ENCODE assay signal across 26 cellular contexts in genomic region chr19:1866693-1867358, GRCh38. TPM values are rescaled to one million over a fixed set of nuclear protein-coding genes. Genes with fewer than 3 reads are reported as not detected.
DNase-seq lines count a peak whose midpoint lies in the region; ATAC-seq, FAIRE-seq and TF ChIP-seq lines count a peak whose summit lies in the region.
"Had no signal": no experiment of that assay in that cellular context is flagged by ENCODE, and none has a peak within 500 bp of the region (broad histone marks: within the 10 kb centered on the region; RNA-seq: fewer than 3 reads in every experiment).

No MANE protein-coding gene starts in this region.

- no peaks in the 10 kb centered on the region for H3K9me3 ChIP-seq in CD4-positive, CD25-positive, alpha-beta regulatory T cell (ENCODE audit: control insufficient read depth in 2 of 2, low read length in 2 of 2)
- H3K9me3 ChIP-seq in kidney (ENCODE audit: control insufficient read depth in 1 of 2, low read length in 2 of 2) (no peaks in the 10 kb centered on the region), osteoblast (ENCODE audit: low read depth, low read length) (no peaks in the 10 kb centered on the region)
- H3K9me3 ChIP-seq: body of pancreas, ovary, spleen, upper lobe of right lung had no signal

- no peaks in the 10 kb centered on the region for H3K9me3 Mint-ChIP-seq in CD4-positive, CD25-positive, alpha-beta regulatory T cell
- H3K9me3 Mint-ChIP-seq in GM23338: no peaks in the 10 kb centered on the region
- H3K9me3 Mint-ChIP-seq: CD8-positive, alpha-beta memory T cell; naive B cell had no signal

- no peaks in the 10 kb centered on the region; the same call in 1 of the 2 replicates for H4K20me1 ChIP-seq in GM23338 (replicated peaks; ENCODE audit: insufficient read depth)
- peaks cover 6% of the 10 kb centered on the region for H4K20me1 ChIP-seq in osteoblast (ENCODE audit: insufficient read depth, low read length)

- no peak for DNase-seq in CD4-positive, CD25-positive, alpha-beta regulatory T cell
- DNase-seq in GM23338 (ENCODE audit: low spot score): no peak
- peak; percentile 72 for DNase-seq in kidney
- peak; percentile 39 for DNase-seq in osteoblast (ENCODE audit: insufficient read length, low spot score, missing footprints)
- DNase-seq in NCI-H2227 treated with DMSO at 0.1 percent for 48 hours (lab: John Stamatoyannopoulos, UW): no peak
- no peak for DNase-seq in NCI-H1048 (lab: John Stamatoyannopoulos, UW)
- DNase-seq: activated CD4-positive, alpha-beta T cell treated with anti-CD3 and anti-CD28 coated beads, Interleukin-2, amount 50 U/mL, for 48 hours; activated gamma-delta T cell; CD8-positive, alpha-beta memory T cell; cerebellar nuclear complex; DMS153; dorsolateral prefrontal cortex; hypothalamus; naive B cell; NCI-H1694; NCI-H524; ovary; PC-3; upper lobe of right lung; WERI-Rb-1 had no signal

- no peak for FAIRE-seq in kidney (lab: Jason Lieb, UNC)
- FAIRE-seq: H54 had no signal

- TF ChIP-seq CTCF in GM23338 (conservative IDR thresholded peaks at IDR 0.05; ENCODE audit: low read depth in 2 of 2) (no peak), kidney (IDR thresholded peaks at IDR 0.05; ENCODE audit: borderline replicate concordance, extremely low read depth, insufficient read depth) (no peak), osteoblast (IDR thresholded peaks at IDR 0.05; ENCODE audit: extremely low read depth, low read depth, low read length) (no peak)

- no peaks in the 10 kb centered on the region for H3K27me3 Mint-ChIP-seq in CD4-positive, CD25-positive, alpha-beta regulatory T cell
- peaks cover 16% of the 10 kb centered on the region for H3K27me3 Mint-ChIP-seq in GM23338 (ENCODE audit: insufficient read depth, low read depth, poor library complexity)
- H3K27me3 Mint-ChIP-seq: naive B cell had no signal

- H3K9me2 ChIP-seq in GM23338 (ENCODE audit: insufficient read depth): no peaks in the 10 kb centered on the region

- intact Hi-C loops in kidney (cut with DNase I): no loop called here

- no peak overlapping the region for H3K9ac ChIP-seq in kidney (ENCODE audit: low read length in 2 of 2)

- no peak overlapping the region for H2AFZ ChIP-seq in GM23338
- H2AFZ ChIP-seq in osteoblast (ENCODE audit: low read length): no peak overlapping the region

- no peaks in the 10 kb centered on the region for H3K36me3 Mint-ChIP-seq in CD4-positive, CD25-positive, alpha-beta regulatory T cell
- no peaks in the 10 kb centered on the region; the same call in 2 of the 3 replicates for H3K36me3 Mint-ChIP-seq in GM23338 (ENCODE audit: low read depth)
- H3K36me3 Mint-ChIP-seq: naive B cell had no signal

- ATAC-seq in CD4-positive, CD25-positive, alpha-beta regulatory T cell (ENCODE audit: low read depth in 2 of 2): no peak
- ATAC-seq in GM23338 (no peak), HG03159 (IDR thresholded peaks at IDR 0.05; ENCODE audit: unreplicated experiment) (no peak)
- ATAC-seq: body of pancreas, left lobe of liver, PC-3, Right ventricle myocardium inferior, upper lobe of right lung had no signal

- H3K27me3 ChIP-seq in CD4-positive, CD25-positive, alpha-beta regulatory T cell (ENCODE audit: control insufficient read depth, insufficient read depth, low read length): no peaks in the 10 kb centered on the region
- H3K27me3 ChIP-seq in GM23338 (ENCODE audit: insufficient read depth): peaks cover 6% of the 10 kb centered on the region
- H3K27me3 ChIP-seq in osteoblast (ENCODE audit: insufficient read depth, low read length): no peaks in the 10 kb centered on the region
- H3K27me3 ChIP-seq: body of pancreas, dorsolateral prefrontal cortex, ovary, spleen, upper lobe of right lung had no signal

- peaks cover 0 to 26% (median 9%) of the 10 kb centered on the region in 4 donors for H3K4me1 Mint-ChIP-seq in CD4-positive, CD25-positive, alpha-beta regulatory T cell
- peaks cover 5% of the 10 kb centered on the region; the same call in 1 of the 3 replicates for H3K4me1 Mint-ChIP-seq in GM23338

- 0 out of 2 replicates have a peak, but pooled peaks cover 6% of the 10 kb centered on the region for H3F3A ChIP-seq in GM23338 (replicated peaks; ENCODE audit: low read depth)

- no peaks in the 10 kb centered on the region for H3K36me3 ChIP-seq in CD4-positive, CD25-positive, alpha-beta regulatory T cell (ENCODE audit: control insufficient read depth, insufficient read depth, low read length)
- H3K36me3 ChIP-seq in GM23338 (ENCODE audit: insufficient read depth) (no peaks in the 10 kb centered on the region), kidney (ENCODE audit: control insufficient read depth in 1 of 2, insufficient read depth in 2 of 2, low read length in 2 of 2) (no peaks in the 10 kb centered on the region), osteoblast (ENCODE audit: insufficient read depth, low read length) (peaks cover 5% of the 10 kb centered on the region)
- H3K36me3 ChIP-seq: ovary, WERI-Rb-1 had no signal

- H3K27ac Mint-ChIP-seq in CD4-positive, CD25-positive, alpha-beta regulatory T cell: peak overlapping the region in 2 of 3 donors; percentile 7 to 73
- no peak overlapping the region for H3K27ac Mint-ChIP-seq in GM23338

- H3K27ac ChIP-seq in CD4-positive, CD25-positive, alpha-beta regulatory T cell (ENCODE audit: insufficient read depth, low read length, poor library complexity, severe bottlenecking): no peak overlapping the region
- H3K27ac ChIP-seq in GM23338 (ENCODE audit: low read depth) (no peak overlapping the region), kidney (ENCODE audit: low read depth in 2 of 2, low read length in 2 of 2) (no peak overlapping the region), osteoblast (ENCODE audit: low read depth, low read length) (no peak overlapping the region)
- H3K27ac ChIP-seq: body of pancreas, ovary, upper lobe of right lung had no signal

- H3K4me3 Mint-ChIP-seq in CD4-positive, CD25-positive, alpha-beta regulatory T cell: peak overlapping the region in 2 of 4 donors; percentile 56 to 86
- H3K4me3 Mint-ChIP-seq in GM23338: no peak overlapping the region

- H3K4me2 ChIP-seq in GM23338 (no peak overlapping the region), osteoblast (ENCODE audit: insufficient read depth, low read length) (no peak overlapping the region)

- peaks cover 19% of the 10 kb centered on the region for H3K4me1 ChIP-seq in CD4-positive, CD25-positive, alpha-beta regulatory T cell (ENCODE audit: control insufficient read depth, insufficient read depth, low read length, poor library complexity, severe bottlenecking)
- H3K4me1 ChIP-seq in GM23338 (ENCODE audit: insufficient read depth) (peaks cover 6% of the 10 kb centered on the region), kidney (ENCODE audit: control insufficient read depth in 1 of 2, insufficient read depth in 1 of 2, low read depth in 1 of 2, low read length in 2 of 2) (peaks cover 0 to 5% of the 10 kb centered on the region in 2 donors), osteoblast (ENCODE audit: insufficient read depth, low read length) (peaks cover 3% of the 10 kb centered on the region)

- H3K79me2 ChIP-seq in GM23338 (replicated peaks; ENCODE audit: insufficient read depth) (peaks cover 8% of the 10 kb centered on the region), osteoblast (ENCODE audit: insufficient read depth, low read length) (peaks cover 34% of the 10 kb centered on the region)

- H3K4me3 ChIP-seq in CD4-positive, CD25-positive, alpha-beta regulatory T cell (ENCODE audit: low read depth, low read length): no peak overlapping the region
- H3K4me3 ChIP-seq in GM23338 (no peak overlapping the region), kidney (ENCODE audit: low read length in 2 of 2) (no peak overlapping the region), osteoblast (ENCODE audit: insufficient read depth, low read length) (no peak overlapping the region)
- H3K4me3 ChIP-seq: body of pancreas, dorsolateral prefrontal cortex, ovary, spleen, upper lobe of right lung had no signal

TF ChIP-seq in GM23338, 12 proteins besides CTCF, POLR2A, EP300 and RAD21:
- TF ChIP-seq EZH2phosphoT487 (IDR thresholded peaks at IDR 0.05; ENCODE audit: unreplicated experiment): no peak
- TF ChIP-seq POLR2AphosphoS5 (IDR thresholded peaks at IDR 0.05; ENCODE audit: low read depth): 0 out of 2 replicates have a peak, but pooled peaks have one; percentile 13

RNA-seq across cellular contexts. Expression of gene KLF16, which starts 3.4 kb away (rescaled TPM):
- 40.6 TPM for total RNA-seq in CD4-positive, CD25-positive, alpha-beta regulatory T cell
- polyA plus RNA-seq in CD4-positive, CD25-positive, alpha-beta regulatory T cell: under 1 TPM; 0.28 to 0.86 (median 0.59) TPM
- total RNA-seq in GM23338 (2014; rRNA removed; shearing (Covaris generic)): 20.2 and 22.0 TPM in 2 replicates
- 8.9 and 12.3 TPM in 2 replicates for polyA plus RNA-seq in GM23338 (2016; fragmentation: Nextera tagmentation; extraction: Ambion mirVana)
- total RNA-seq in kidney: 22.2 TPM
- polyA plus RNA-seq in kidney (ENCODE audit: insufficient read depth, low read depth, low replicate concordance): 10.4 TPM
- total RNA-seq in osteoblast: 6.9 and 11.5 TPM in 2 replicates

RNA-seq across cellular contexts. Expression of gene ABHD17A, which starts 18.5 kb away (rescaled TPM):
- total RNA-seq in CD4-positive, CD25-positive, alpha-beta regulatory T cell: 148 TPM
- polyA plus RNA-seq in CD4-positive, CD25-positive, alpha-beta regulatory T cell: 100 to 1,000 TPM; 139 to 202 (median 159) TPM
- 68.8 and 99.9 TPM in 2 replicates for total RNA-seq in GM23338 (2014; rRNA removed; shearing (Covaris generic))
- 34.2 and 37.1 TPM in 2 replicates for polyA plus RNA-seq in GM23338 (2016; fragmentation: Nextera tagmentation; extraction: Ambion mirVana)
- 63.8 TPM for total RNA-seq in kidney
- 65.1 TPM for polyA plus RNA-seq in kidney (ENCODE audit: insufficient read depth, low read depth, low replicate concordance)
- 49.5 and 52.5 TPM in 2 replicates for total RNA-seq in osteoblast

RNA-seq across cellular contexts. Expression of gene REXO1, which starts 18.5 kb away (rescaled TPM):
- 103 TPM for total RNA-seq in CD4-positive, CD25-positive, alpha-beta regulatory T cell
- 1 to 10 TPM; 2.5 to 5.5 (median 3.6) TPM for polyA plus RNA-seq in CD4-positive, CD25-positive, alpha-beta regulatory T cell
- 28.4 and 90.1 TPM in 2 replicates for total RNA-seq in GM23338 (2014; rRNA removed; shearing (Covaris generic))
- 20.2 and 23.5 TPM in 2 replicates for polyA plus RNA-seq in GM23338 (2016; fragmentation: Nextera tagmentation; extraction: Ambion mirVana)
- 36.8 TPM for total RNA-seq in kidney
- polyA plus RNA-seq in kidney (ENCODE audit: insufficient read depth, low read depth, low replicate concordance): 12.1 TPM
- 8.5 and 9.4 TPM in 2 replicates for total RNA-seq in osteoblast

RNA-seq across cellular contexts. Expression of gene ADAT3, which starts 38.4 kb away (rescaled TPM):
- 6.9 TPM for total RNA-seq in CD4-positive, CD25-positive, alpha-beta regulatory T cell
- polyA plus RNA-seq in CD4-positive, CD25-positive, alpha-beta regulatory T cell: 1 to 10 TPM; 4.4 to 8.8 (median 6.0) TPM
- 10.6 and 12.4 TPM in 2 replicates for total RNA-seq in GM23338 (2014; rRNA removed; shearing (Covaris generic))
- polyA plus RNA-seq in GM23338 (2016; fragmentation: Nextera tagmentation; extraction: Ambion mirVana) (7.8 and 7.9 TPM in 2 replicates), kidney (ENCODE audit: insufficient read depth, low read depth, low replicate concordance) (6.1 TPM)
- total RNA-seq in kidney (10.3 TPM), osteoblast (3.3 and 3.8 TPM in 2 replicates)

RNA-seq across cellular contexts. Expression of gene SCAMP4, which starts 38.4 kb away (rescaled TPM):
- total RNA-seq in CD4-positive, CD25-positive, alpha-beta regulatory T cell: 20.8 TPM
- polyA plus RNA-seq in CD4-positive, CD25-positive, alpha-beta regulatory T cell: 10 to 100 TPM in 2 of 4 donors, 1 to 10 TPM in 2; 8.2 to 20.3 (median 10.0) TPM
- total RNA-seq in GM23338 (2014; rRNA removed; shearing (Covaris generic)): 87.0 and 106 TPM in 2 replicates
- polyA plus RNA-seq in GM23338 (2016; fragmentation: Nextera tagmentation; extraction: Ambion mirVana) (35.5 and 39.4 TPM in 2 replicates), kidney (ENCODE audit: insufficient read depth, low read depth, low replicate concordance) (49.5 TPM)
- total RNA-seq in kidney (90.1 TPM), osteoblast (55.7 and 70.6 TPM in 2 replicates)

Comparison
In these comparisons a context has a peak if more than half of its experiments do, and no peak if none do; other contexts are left out.
1. DNase-seq: peak in kidney (single experiment) and osteoblast (single experiment); none in CD4-positive, CD25-positive, alpha-beta regulatory T cell (0 of 3), GM23338 (single experiment), NCI-H2227 treated with DMSO at 0.1 percent for 48 hours (single experiment) and NCI-H1048 (single experiment).